ENCODE assay signal across 20 cellular contexts in the genomic region with DNA sequence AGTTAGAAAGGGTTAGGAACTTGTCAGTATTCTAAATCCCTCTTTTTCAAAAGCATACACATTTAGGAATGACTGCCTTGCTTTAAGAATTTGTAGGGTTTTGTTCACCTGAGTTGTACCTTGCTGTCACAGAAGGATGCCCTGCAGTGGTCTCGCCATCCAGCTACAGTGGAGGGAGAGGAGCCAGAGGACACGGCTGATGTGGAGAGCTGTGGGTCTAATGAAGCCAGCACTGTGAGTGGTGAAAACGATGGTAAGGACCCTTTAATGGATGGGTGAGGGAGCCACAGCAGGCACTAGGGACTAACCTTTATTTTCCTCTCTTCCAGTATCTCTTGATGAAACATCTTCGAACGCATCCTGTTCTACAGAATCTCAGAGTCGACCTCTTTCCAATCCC.
A peak's percentile ranks its signal among the peaks of the same experiment; 100 is the strongest.
DNase-seq lines count a peak whose midpoint lies in the region; ATAC-seq, FAIRE-seq and TF ChIP-seq lines count a peak whose summit lies in the region.
"Had no signal": no experiment of that assay in that cellular context is flagged by ENCODE, and none has a peak within 500 bp of the region (broad histone marks: within the 10 kb centered on the region; RNA-seq: fewer than 3 reads in every experiment).

No MANE protein-coding gene starts in this region.

- no peak for FAIRE-seq in HepG2 (lab: Jason Lieb, UNC)

- in situ Hi-C loops in HepG2 (cut with HindIII; ENCODE audit: extremely low pct_ligation_motif_present, low pct_unique_long_range_greater_than_20kb), result no loop called here

- H3K4me2 ChIP-seq in HepG2 (ENCODE audit: low read depth, low read length), result no peak overlapping the region
- H3K4me2 ChIP-seq: GM23338 had no signal

- H3K4me3 Mint-ChIP-seq in activated CD8-positive, alpha-beta T cell treated with anti-CD3 and anti-CD28 coated beads for 36 hours, result no peak overlapping the region
- no peak overlapping the region for H3K4me3 Mint-ChIP-seq in activated CD8-positive, alpha-beta T cell treated with anti-CD3 and anti-CD28 coated beads, Interleukin-2, amount 10 ng/mL, durations not matched to agents 7 days and 5 days
- no peak overlapping the region for H3K4me3 Mint-ChIP-seq in effector memory CD8-positive, alpha-beta T cell
- H3K4me3 Mint-ChIP-seq in progenitor cell of endocrine pancreas (ENCODE audit: low read depth), result no peak overlapping the region
- H3K4me3 Mint-ChIP-seq: CD14-positive monocyte, GM23338 had no signal

- H4K20me1 ChIP-seq in HepG2 (ENCODE audit: insufficient read depth, low read length), result peaks cover 26% of the 10 kb centered on the region; the same call in 1 of the 2 replicates

- H3K4me1 Mint-ChIP-seq in activated CD8-positive, alpha-beta T cell treated with anti-CD3 and anti-CD28 coated beads for 36 hours (ENCODE audit: low read depth), result peaks cover 2% of the 10 kb centered on the region
- H3K4me1 Mint-ChIP-seq in activated CD8-positive, alpha-beta T cell treated with anti-CD3 and anti-CD28 coated beads, Interleukin-2, amount 10 ng/mL, durations not matched to agents 7 days and 5 days (ENCODE audit: low read depth), result no peaks in the 10 kb centered on the region
- H3K4me1 Mint-ChIP-seq in effector memory CD8-positive, alpha-beta T cell (ENCODE audit: low read depth in 2 of 2), result peaks cover 4 to 23% of the 10 kb centered on the region in 2 donors
- H3K4me1 Mint-ChIP-seq in progenitor cell of endocrine pancreas (ENCODE audit: low read depth), result no peaks in the 10 kb centered on the region
- H3K4me1 Mint-ChIP-seq: CD14-positive monocyte, GM23338 had no signal

- intact Hi-C loops in activated CD8-positive, alpha-beta T cell treated with anti-CD3 and anti-CD28 coated beads for 36 hours (cut with micrococcal nuclease), result no loop called here
- intact Hi-C loops in HepG2 (cut with micrococcal nuclease; ENCODE audit: unreplicated experiment), result no loop called here
- intact Hi-C loops in right lobe of liver (cut with DNase I), result no loop called here

- POLR2A ChIA-PET in activated CD8-positive, alpha-beta T cell treated with anti-CD3 and anti-CD28 coated beads for 36 hours (lab: Charles Lee), result no interaction called here
- POLR2A ChIA-PET in activated CD8-positive, alpha-beta T cell treated with anti-CD3 and anti-CD28 coated beads, Interleukin-2, amount 10 ng/mL, durations not matched to agents 7 days and 5 days (lab: Charles Lee), result no interaction called here
- POLR2A ChIA-PET in HepG2 (lab: Yijun Ruan, JAX), result no interaction called here

- no peak for TF ChIP-seq POLR2A in HepG2 (IDR thresholded peaks at IDR 0.05; ENCODE audit: insufficient read depth in 1 of 2, low read depth in 2 of 2, low read length in 2 of 2)
- no peak for TF ChIP-seq POLR2A in right lobe of liver (IDR thresholded peaks at IDR 0.05)

- peak overlapping the region; percentile 16 for H3K27ac Mint-ChIP-seq in activated CD8-positive, alpha-beta T cell treated with anti-CD3 and anti-CD28 coated beads for 36 hours
- no peak overlapping the region for H3K27ac Mint-ChIP-seq in activated CD8-positive, alpha-beta T cell treated with anti-CD3 and anti-CD28 coated beads, Interleukin-2, amount 10 ng/mL, durations not matched to agents 7 days and 5 days
- H3K27ac Mint-ChIP-seq in effector memory CD8-positive, alpha-beta T cell, result peak overlapping the region; percentile 36 to 68
- H3K27ac Mint-ChIP-seq in progenitor cell of endocrine pancreas, result peak overlapping the region; percentile 26
- H3K27ac Mint-ChIP-seq: GM23338 had no signal

- H3K4me1 ChIP-seq in HepG2 (ENCODE audit: insufficient read depth, low read length), result peaks cover 9% of the 10 kb centered on the region
- peaks cover 0 to 6% (median 0%) of the 10 kb centered on the region in 4 donors for H3K4me1 ChIP-seq in right lobe of liver
- H3K4me1 ChIP-seq: Caco-2 had no signal

- H3K27me3 ChIP-seq in HepG2 (ENCODE audit: control insufficient read depth in 1 of 2, insufficient read depth in 2 of 2, low read length in 2 of 2), result no peaks in the 10 kb centered on the region
- H3K27me3 ChIP-seq in right lobe of liver, result no peaks in the 10 kb centered on the region

- H3K9me3 Mint-ChIP-seq in activated CD8-positive, alpha-beta T cell treated with anti-CD3 and anti-CD28 coated beads for 36 hours, result no peaks in the 10 kb centered on the region
- no peaks in the 10 kb centered on the region for H3K9me3 Mint-ChIP-seq in activated CD8-positive, alpha-beta T cell treated with anti-CD3 and anti-CD28 coated beads, Interleukin-2, amount 10 ng/mL, durations not matched to agents 7 days and 5 days (ENCODE audit: insufficient read depth)
- H3K9me3 Mint-ChIP-seq in effector memory CD8-positive, alpha-beta T cell, result no peaks in the 10 kb centered on the region
- H3K9me3 Mint-ChIP-seq in progenitor cell of endocrine pancreas (ENCODE audit: low read depth), result no peaks in the 10 kb centered on the region
- H3K9me3 Mint-ChIP-seq: CD14-positive monocyte, GM23338 had no signal

- peaks cover 25% of the 10 kb centered on the region for H3K79me2 ChIP-seq in HepG2 (ENCODE audit: insufficient read depth, low read length)

- no peak overlapping the region for H3K27ac ChIP-seq in HepG2 (ENCODE audit: extremely low read length, insufficient read depth, low read length)
- H3K27ac ChIP-seq in right lobe of liver, result no peak overlapping the region

- 94% methylated on average over 6 of the region's 6 CpGs for WGBS in HepG2 (ENCODE audit: low lambda C conversion rate)
- WGBS in right lobe of liver (ENCODE audit: insufficient coverage, low coverage, low lambda C conversion rate, missing lambda C conversion rate), result 94% methylated on average over 6 of the region's 6 CpGs

- TF ChIP-seq EP300 in HepG2 (IDR thresholded peaks at IDR 0.05; ENCODE audit: low read depth in 2 of 2, low read length in 2 of 2), result no peak
- TF ChIP-seq EP300 in HepG2 (CRISPR knock-in tag; IDR thresholded peaks at IDR 0.05; ENCODE audit: borderline replicate concordance), result no peak

- no peak for TF ChIP-seq CTCF in activated CD8-positive, alpha-beta T cell treated with anti-CD3 and anti-CD28 coated beads for 36 hours (IDR thresholded peaks at IDR 0.05)
- TF ChIP-seq CTCF in HepG2 (CRISPR knock-in tag; IDR thresholded peaks at IDR 0.05), result no peak
- TF ChIP-seq CTCF in right lobe of liver (IDR thresholded peaks at IDR 0.05), result no peak
- TF ChIP-seq CTCF in progenitor cell of endocrine pancreas (IDR thresholded peaks at IDR 0.05; ENCODE audit: unreplicated experiment), result no peak
- TF ChIP-seq CTCF in omental fat pad (IDR thresholded peaks at IDR 0.05), result no peak

- DNase-seq in activated CD8-positive, alpha-beta T cell treated with anti-CD3 and anti-CD28 coated beads for 36 hours, result no peak
- DNase-seq in activated CD8-positive, alpha-beta T cell treated with anti-CD3 and anti-CD28 coated beads, Interleukin-2, amount 10 ng/mL, durations not matched to agents 7 days and 5 days, result no peak
- DNase-seq in HepG2 (ENCODE audit: low spot score) (no peak), right lobe of liver (no peak), progenitor cell of endocrine pancreas (ENCODE audit: low spot score, unreplicated experiment) (no peak), inferior parietal cortex (ENCODE audit: extremely low spot score) (no peak), omental fat pad (ENCODE audit: low spot score) (no peak)
- no peak for DNase-seq in effector memory CD8-positive, alpha-beta T cell
- DNase-seq: 8988T, Caco-2, GDM1, KBM-7, NCI-H187, NCI-H2227 treated with DMSO at 0.1 percent for 48 hours, NCI-H510A treated with DMSO at 0.1 percent for 48 hours, NCI-H82, OCI-M1, SHP77 treated with DMSO at 0.1 percent for 48 hours had no signal

- no peak for ATAC-seq in activated CD8-positive, alpha-beta T cell treated with anti-CD3 and anti-CD28 coated beads for 36 hours
- no peak for ATAC-seq in activated CD8-positive, alpha-beta T cell treated with anti-CD3 and anti-CD28 coated beads, Interleukin-2, amount 10 ng/mL, durations not matched to agents 7 days and 5 days
- no peak for ATAC-seq in HepG2
- ATAC-seq in right lobe of liver, result no peak
- ATAC-seq in effector memory CD8-positive, alpha-beta T cell (replicated peaks), result no peak
- no peak for ATAC-seq in omental fat pad (ENCODE audit: low FRiP score)
- ATAC-seq: GM23338 had no signal

- H3K9me3 ChIP-seq in HepG2 (ENCODE audit: low read length), result no peaks in the 10 kb centered on the region
- H3K9me3 ChIP-seq in right lobe of liver, result no peaks in the 10 kb centered on the region
- H3K9me3 ChIP-seq: Caco-2 had no signal

- H3K4me3 ChIP-seq in HepG2 (replicated peaks in 1 of 3; ENCODE audit: insufficient read depth in 1 of 3, low read depth in 2 of 3, low read length in 3 of 3) (no peak overlapping the region), right lobe of liver (no peak overlapping the region)
- H3K4me3 ChIP-seq: GM23338 had no signal

- peaks cover 46 to 74% of the 10 kb centered on the region in 2 experiments for H3K36me3 ChIP-seq in HepG2 (replicated peaks in 1 of 2; ENCODE audit: control insufficient read depth in 1 of 2, insufficient read depth in 2 of 2, low read length in 2 of 2)
- H3K36me3 ChIP-seq in right lobe of liver, result peaks cover 9 to 60% (median 29%) of the 10 kb centered on the region in 4 donors

- BruUV-seq in HepG2 (replicated peaks; lab: Mats Ljungman, UMichigan), result no TSS peak

- no peak for TF ChIP-seq RAD21 in HepG2 (CRISPR knock-in tag; IDR thresholded peaks at IDR 0.05)

- H3K27me3 Mint-ChIP-seq in activated CD8-positive, alpha-beta T cell treated with anti-CD3 and anti-CD28 coated beads for 36 hours, result no peaks in the 10 kb centered on the region
- no peaks in the 10 kb centered on the region for H3K27me3 Mint-ChIP-seq in activated CD8-positive, alpha-beta T cell treated with anti-CD3 and anti-CD28 coated beads, Interleukin-2, amount 10 ng/mL, durations not matched to agents 7 days and 5 days (ENCODE audit: low read depth)
- H3K27me3 Mint-ChIP-seq in effector memory CD8-positive, alpha-beta T cell, result no peaks in the 10 kb centered on the region
- no peaks in the 10 kb centered on the region for H3K27me3 Mint-ChIP-seq in progenitor cell of endocrine pancreas

- CTCF ChIA-PET in activated CD8-positive, alpha-beta T cell treated with anti-CD3 and anti-CD28 coated beads for 36 hours (lab: Charles Lee), result interaction anchor here (1.5 kb wide), 1 partner anchor 9 kb away, joined by 4 read pairs; no protein-coding TSS in a partner anchor
- CTCF ChIA-PET in activated CD8-positive, alpha-beta T cell treated with anti-CD3 and anti-CD28 coated beads, Interleukin-2, amount 10 ng/mL, durations not matched to agents 7 days and 5 days (lab: Charles Lee), result interaction anchor here (2.3 kb wide), 1 partner anchor 42 kb away, joined by 5 read pairs; no protein-coding TSS in a partner anchor
- CTCF ChIA-PET in HepG2 (lab: Yijun Ruan, JAX; ENCODE audit: low intra/inter-chr PET ratio, low total read pairs), result no interaction called here

- no peak overlapping the region for H3K9ac ChIP-seq in HepG2 (ENCODE audit: insufficient read depth, low read depth, low read length)

- no peak overlapping the region for H2AFZ ChIP-seq in HepG2 (ENCODE audit: low read length)
- H2AFZ ChIP-seq: GM23338 had no signal

- H3K36me3 Mint-ChIP-seq in activated CD8-positive, alpha-beta T cell treated with anti-CD3 and anti-CD28 coated beads for 36 hours (ENCODE audit: low read depth), result peaks cover 53% of the 10 kb centered on the region
- peaks cover 52% of the 10 kb centered on the region for H3K36me3 Mint-ChIP-seq in activated CD8-positive, alpha-beta T cell treated with anti-CD3 and anti-CD28 coated beads, Interleukin-2, amount 10 ng/mL, durations not matched to agents 7 days and 5 days (ENCODE audit: low read depth)
- H3K36me3 Mint-ChIP-seq in effector memory CD8-positive, alpha-beta T cell (ENCODE audit: insufficient read depth), result peaks cover 65% of the 10 kb centered on the region
- H3K36me3 Mint-ChIP-seq in progenitor cell of endocrine pancreas (ENCODE audit: insufficient read depth), result peaks cover 37% of the 10 kb centered on the region
